Comparison of ENCODE assay signal across 36 cellular contexts in the genomic region with DNA sequence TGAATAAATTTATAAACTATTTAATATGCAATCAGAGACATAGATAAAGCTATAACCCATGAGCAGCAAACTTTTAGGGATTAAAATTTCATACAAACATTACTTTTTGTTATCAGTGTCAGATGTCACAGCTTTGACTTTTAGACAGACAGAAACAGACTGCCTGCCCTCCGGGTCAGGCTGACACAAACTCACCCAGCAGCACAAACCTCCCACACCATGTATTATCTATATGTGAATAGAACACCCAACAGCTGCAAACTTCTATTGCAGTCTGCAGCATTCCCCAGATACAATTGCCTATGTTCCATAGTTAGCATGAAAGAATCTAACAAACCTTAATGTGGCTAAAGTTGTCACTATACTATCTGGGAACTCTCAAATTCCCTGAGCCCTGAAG.
"Had no signal": no experiment of that assay in that cellular context is flagged by ENCODE, and none has a peak within 500 bp of the region (broad histone marks: within the 10 kb centered on the region; RNA-seq: fewer than 3 reads in every experiment).

No MANE protein-coding gene starts in this region.

- H3K4me1 Mint-ChIP-seq: activated CD4-positive, alpha-beta T cell treated with anti-CD3 and anti-CD28 coated beads, Interleukin-2, amount 10 ng/mL, durations not matched to agents 24 days and 14 days; activated naive CD8-positive, alpha-beta T cell treated with anti-CD3 and anti-CD28 coated beads for 36 hours; activated T-helper 17 cell treated with anti-CD3 and anti-CD28 coated beads, Interleukin-2, amount 50 U/mL, for 72 hours; central memory CD8-positive, alpha-beta T cell had no signal

- H2AFZ ChIP-seq: PC-9 had no signal

- H3K4me3 Mint-ChIP-seq: activated CD4-positive, alpha-beta T cell treated with anti-CD3 and anti-CD28 coated beads, Interleukin-2, amount 10 ng/mL, durations not matched to agents 24 days and 14 days; activated CD8-positive, alpha-beta T cell treated with anti-CD3 and anti-CD28 coated beads for 36 hours; activated naive CD8-positive, alpha-beta T cell treated with anti-CD3 and anti-CD28 coated beads for 36 hours; activated T-cell treated with anti-CD3 and anti-CD28 coated beads, Interleukin-2, amount 50 U/mL, for 72 hours; activated T-helper 17 cell treated with anti-CD3 and anti-CD28 coated beads, Interleukin-2, amount 50 U/mL, for 72 hours; central memory CD8-positive, alpha-beta T cell had no signal

- H3K27ac ChIP-seq: ascending aorta, cardiac muscle cell, PC-9, RWPE1, WERI-Rb-1 had no signal

- H3K4me3 ChIP-seq: ascending aorta, cardiac muscle cell, PC-9 had no signal

- H3K27me3 Mint-ChIP-seq: activated CD4-positive, alpha-beta T cell treated with anti-CD3 and anti-CD28 coated beads, Interleukin-2, amount 10 ng/mL, durations not matched to agents 24 days and 14 days; activated CD8-positive, alpha-beta T cell treated with anti-CD3 and anti-CD28 coated beads for 36 hours; activated naive CD8-positive, alpha-beta T cell treated with anti-CD3 and anti-CD28 coated beads for 36 hours; central memory CD8-positive, alpha-beta T cell had no signal

- H3K36me3 ChIP-seq: ascending aorta, cardiac muscle cell, WERI-Rb-1 had no signal

- H3K9me3 ChIP-seq: ascending aorta had no signal

- H3K27ac Mint-ChIP-seq: activated CD4-positive, alpha-beta T cell treated with anti-CD3 and anti-CD28 coated beads, Interleukin-2, amount 10 ng/mL, durations not matched to agents 24 days and 14 days; activated CD8-positive, alpha-beta T cell treated with anti-CD3 and anti-CD28 coated beads for 36 hours; activated naive CD8-positive, alpha-beta T cell treated with anti-CD3 and anti-CD28 coated beads for 36 hours; activated T-cell treated with anti-CD3 and anti-CD28 coated beads, Interleukin-2, amount 50 U/mL, for 72 hours; activated T-helper 17 cell treated with anti-CD3 and anti-CD28 coated beads, Interleukin-2, amount 50 U/mL, for 72 hours had no signal

- H3K9me3 Mint-ChIP-seq: activated CD4-positive, alpha-beta T cell treated with anti-CD3 and anti-CD28 coated beads, Interleukin-2, amount 10 ng/mL, durations not matched to agents 24 days and 14 days; activated CD8-positive, alpha-beta T cell treated with anti-CD3 and anti-CD28 coated beads for 36 hours; activated naive CD8-positive, alpha-beta T cell treated with anti-CD3 and anti-CD28 coated beads for 36 hours; activated T-cell treated with anti-CD3 and anti-CD28 coated beads, Interleukin-2, amount 50 U/mL, for 72 hours; activated T-helper 17 cell treated with anti-CD3 and anti-CD28 coated beads, Interleukin-2, amount 50 U/mL, for 72 hours; central memory CD8-positive, alpha-beta T cell had no signal

- DNase-seq: activated CD4-positive, alpha-beta T cell treated with anti-CD3 and anti-CD28 coated beads, Interleukin-2, amount 10 ng/mL, durations not matched to agents 24 days and 14 days; activated CD4-positive, alpha-beta T cell treated with anti-CD3 and anti-CD28 coated beads, Interleukin-2, amount 50 U/mL, for 4 hours; activated CD4-positive, CD25-positive, alpha-beta regulatory T cell; activated CD8-positive, alpha-beta T cell treated with anti-CD3 and anti-CD28 coated beads for 36 hours; activated effector memory CD4-positive, alpha-beta T cell treated with anti-CD3 and anti-CD28 coated beads, Interleukin-2, amount 50 U/mL, for 16 hours; activated naive CD4-positive, alpha-beta T cell; activated naive CD4-positive, alpha-beta T cell treated with anti-CD3 and anti-CD28 coated beads, Interleukin-2, amount 50 U/mL, for 16 hours; activated naive CD8-positive, alpha-beta T cell treated with anti-CD3 and anti-CD28 coated beads for 36 hours; activated T-cell treated with anti-CD3 and anti-CD28 coated beads, Interleukin-2, amount 50 U/mL, for 1 hour; activated T-cell treated with anti-CD3 and anti-CD28 coated beads, Interleukin-2, amount 50 U/mL, for 72 hours; amygdala; Kasumi-1; KG1; MM.1S; MV-4-11; NCI-H1092; NCI-H1436 treated with DMSO at 0.1 percent for 48 hours; NCI-H1694 treated with DMSO at 0.1 percent for 48 hours; NCI-H2029; NCI-H2171; NCI-H510A; NCI-H526; NCI-H748 treated with DMSO at 0.1 percent for 48 hours; PC-9; SIG-M5; SW 1271; T-helper 1 cell; T1000; WERI-Rb-1 had no signal

- H3K27me3 ChIP-seq: ascending aorta, cardiac muscle cell had no signal

- ATAC-seq: activated CD8-positive, alpha-beta T cell treated with anti-CD3 and anti-CD28 coated beads for 36 hours; activated T-cell treated with anti-CD3 and anti-CD28 coated beads, Interleukin-2, amount 50 U/mL, for 72 hours; activated T-helper 17 cell treated with anti-CD3 and anti-CD28 coated beads, Interleukin-2, amount 50 U/mL, for 72 hours; Right ventricle myocardium inferior had no signal

- H3K4me2 ChIP-seq: PC-9 had no signal

- FAIRE-seq: RCC 7860 had no signal

- H3K4me1 ChIP-seq: ascending aorta had no signal

- H3K36me3 Mint-ChIP-seq: activated naive CD8-positive, alpha-beta T cell treated with anti-CD3 and anti-CD28 coated beads for 36 hours had no signal
